Comparison of ENCODE assay signal across 19 cellular contexts in genomic region chr5:164306662-164307061, GRCh38.
DNase-seq lines count a peak whose midpoint lies in the region; ATAC-seq and TF ChIP-seq lines count a peak whose summit lies in the region.
"Had no signal": no experiment of that assay in that cellular context is flagged by ENCODE, and none has a peak within 500 bp of the region (broad histone marks: within the 10 kb centered on the region; RNA-seq: fewer than 3 reads in every experiment).

No MANE protein-coding gene starts in this region.

- H3K36me3 ChIP-seq in RWPE2 (ENCODE audit: low read depth) (no peaks in the 10 kb centered on the region), mesendoderm (ENCODE audit: control insufficient read depth, insufficient read depth, low read length) (no peaks in the 10 kb centered on the region), thyroid gland (no peaks in the 10 kb centered on the region)
- H3K36me3 ChIP-seq: BLaER1 treated with 17β-estradiol and CSF1 and Interleukin-3, amounts not matched to agents 10 nM and 100 nM; SJCRH30 had no signal

- H3K56ac ChIP-seq in mesendoderm (ENCODE audit: low read length): no peak overlapping the region

- H3K4me1 ChIP-seq in RWPE2 (ENCODE audit: insufficient read depth, poor library complexity, severe bottlenecking) (no peaks in the 10 kb centered on the region), mesendoderm (ENCODE audit: control insufficient read depth, low read depth, low read length) (no peaks in the 10 kb centered on the region), thyroid gland (no peaks in the 10 kb centered on the region)
- H3K4me1 ChIP-seq: A549, SJCRH30 had no signal

- POLR2A ChIA-PET in HEK293T (lab: Yijun Ruan, JAX): no interaction called here

- intact Hi-C loops in Calu3 (cut with micrococcal nuclease; ENCODE audit: unreplicated experiment) (no loop called here), thyroid gland (cut with DNase I) (no loop called here)

- H3K27ac ChIP-seq in RWPE2 (ENCODE audit: poor library complexity, severe bottlenecking) (no peak overlapping the region), mesendoderm (ENCODE audit: low read depth, low read length) (no peak overlapping the region), thyroid gland (no peak overlapping the region)
- H3K27ac ChIP-seq: A549; BLaER1 treated with 17β-estradiol and CSF1 and Interleukin-3, amounts not matched to agents 10 nM and 100 nM; SJCRH30 had no signal

- H4K5ac ChIP-seq in mesendoderm (ENCODE audit: low read length): no peak overlapping the region

- H2AK5ac ChIP-seq in mesendoderm (ENCODE audit: low read length): no peak overlapping the region

- no CpG with 5 or more reads among the region's 3 CpGs for WGBS in mesendoderm (ENCODE audit: extremely low coverage, insufficient coverage, low lambda C conversion rate)
- 85 to 89% methylated on average over 3 of the region's 3 CpGs for WGBS in thyroid gland, 2 donors

- no peak overlapping the region for H3K27ac Mint-ChIP-seq in Calu3 (ENCODE audit: unreplicated experiment)
- H3K27ac Mint-ChIP-seq: CD8-positive, alpha-beta T cell had no signal

- peaks cover 12% of the 10 kb centered on the region for H3K4me1 Mint-ChIP-seq in Calu3 (ENCODE audit: low read depth, unreplicated experiment)

- peak; percentile 23; the same call in 1 of the 3 replicates for ATAC-seq in RWPE2 (ENCODE audit: low read depth)
- ATAC-seq: A549; CD8-positive, alpha-beta T cell had no signal

- no peaks in the 10 kb centered on the region for H3K36me3 Mint-ChIP-seq in Calu3 (ENCODE audit: insufficient read depth, unreplicated experiment)
- H3K36me3 Mint-ChIP-seq: CD8-positive, alpha-beta T cell had no signal

- H3K9me3 Mint-ChIP-seq in Calu3 (ENCODE audit: low read depth, unreplicated experiment): no peaks in the 10 kb centered on the region

- in situ Hi-C loops in ACHN (cut with HindIII; ENCODE audit: low pct_ligation_motif_present, low pct_unique_long_range_greater_than_20kb, low sequenced_read_pairs): no loop called here

- no peak overlapping the region for H2BK5ac ChIP-seq in mesendoderm (ENCODE audit: low read length)

- H2BK15ac ChIP-seq in mesendoderm (replicated peaks; ENCODE audit: low read depth): no peak overlapping the region

- no peak overlapping the region for H3K4me3 Mint-ChIP-seq in Calu3 (ENCODE audit: low read depth, unreplicated experiment)
- H3K4me3 Mint-ChIP-seq: CD8-positive, alpha-beta T cell had no signal

- H3K27me3 ChIP-seq in RWPE2 (ENCODE audit: insufficient read depth, poor library complexity, severe bottlenecking): peaks cover 2% of the 10 kb centered on the region
- H3K27me3 ChIP-seq in mesendoderm (ENCODE audit: insufficient read depth, low read length, poor library complexity): no peaks in the 10 kb centered on the region
- no peaks in the 10 kb centered on the region for H3K27me3 ChIP-seq in thyroid gland
- H3K27me3 ChIP-seq: BLaER1 treated with 17β-estradiol and CSF1 and Interleukin-3, amounts not matched to agents 10 nM and 100 nM had no signal

- H3K4me3 ChIP-seq in RWPE2 (ENCODE audit: severe bottlenecking) (no peak overlapping the region), cardiac fibroblast (replicated peaks in 1 of 2; ENCODE audit: low read depth in 2 of 2, low read length in 2 of 2) (no peak overlapping the region), mesendoderm (ENCODE audit: low read length) (no peak overlapping the region), thyroid gland (replicated peaks in 1 of 3) (no peak overlapping the region)
- H3K4me3 ChIP-seq: A549; BLaER1 treated with 17β-estradiol and CSF1 and Interleukin-3, amounts not matched to agents 10 nM and 100 nM; SJCRH30 had no signal

- no peaks in the 10 kb centered on the region for H3K27me3 Mint-ChIP-seq in Calu3 (ENCODE audit: unreplicated experiment)

- H3K79me1 ChIP-seq in mesendoderm (ENCODE audit: low read length): no peaks in the 10 kb centered on the region

- H4K8ac ChIP-seq in mesendoderm (ENCODE audit: low read depth, low read length): no peak overlapping the region

- TF ChIP-seq CTCF in Calu3 (IDR thresholded peaks at IDR 0.05; ENCODE audit: unreplicated experiment): no peak
- no peak for TF ChIP-seq CTCF in RWPE2 (IDR thresholded peaks at IDR 0.05; ENCODE audit: poor library complexity, severe bottlenecking)
- TF ChIP-seq CTCF in cardiac fibroblast (IDR thresholded peaks at IDR 0.05; ENCODE audit: low read depth, low read length): no peak
- no peak for TF ChIP-seq CTCF in thyroid gland (IDR thresholded peaks at IDR 0.05)

- no peak overlapping the region for H3K4me2 ChIP-seq in mesendoderm (ENCODE audit: low read length)
- H3K4me2 ChIP-seq: A549; BLaER1 treated with 17β-estradiol and CSF1 and Interleukin-3, amounts not matched to agents 10 nM and 100 nM had no signal

- DNase-seq in Calu3: peak; percentile 4
- DNase-seq in RWPE2 (ENCODE audit: low spot score): no peak
- DNase-seq in cardiac fibroblast (ENCODE audit: low read depth in 2 of 2): peak; percentile 45 to 67
- DNase-seq in mesendoderm: peak; percentile 21
- no peak for DNase-seq in thyroid gland
- no peak for DNase-seq in activated gamma-delta T cell (lab: John Stamatoyannopoulos, UW)
- no peak for DNase-seq in HEK293T (ENCODE audit: extremely low spot score)
- DNase-seq in ACHN: no peak
- DNase-seq: CD8-positive, alpha-beta T cell; DMS53; EL; KBM-7; NCI-H1417 treated with DMSO at 0.1 percent for 48 hours; NCI-H187 treated with DMSO at 0.1 percent for 48 hours; NCI-H345; NCI-H524 treated with DMSO at 0.1 percent for 48 hours; SJCRH30 had no signal

- no peak overlapping the region for H3K9ac ChIP-seq in mesendoderm (ENCODE audit: low read length)
- H3K9ac ChIP-seq: BLaER1 treated with 17β-estradiol and CSF1 and Interleukin-3, amounts not matched to agents 10 nM and 100 nM had no signal

- no peak overlapping the region for H3K23ac ChIP-seq in mesendoderm (ENCODE audit: low read length)

- H3K79me2 ChIP-seq in mesendoderm (ENCODE audit: control insufficient read depth, insufficient read depth, low read length): no peaks in the 10 kb centered on the region

- no TSS peak for BruUV-seq in Calu3 (replicated peaks; lab: Mats Ljungman, UMichigan)

- H2BK120ac ChIP-seq in mesendoderm (ENCODE audit: low read depth, low read length): no peak overlapping the region

- H3K4ac ChIP-seq in mesendoderm (ENCODE audit: low read depth, low read length): no peak overlapping the region

- H3K9me3 ChIP-seq in RWPE2 (ENCODE audit: severe bottlenecking) (no peaks in the 10 kb centered on the region), thyroid gland (no peaks in the 10 kb centered on the region)
- H3K9me3 ChIP-seq: A549; BLaER1 treated with 17β-estradiol and CSF1 and Interleukin-3, amounts not matched to agents 10 nM and 100 nM; SJCRH30 had no signal

- CTCF ChIA-PET in Calu3 (lab: Charles Lee) (no interaction called here), HEK293T (lab: Yijun Ruan, JAX) (no interaction called here)

- no peak overlapping the region for H3K18ac ChIP-seq in mesendoderm (ENCODE audit: low read length)

- no peak for TF ChIP-seq POLR2A in thyroid gland (IDR thresholded peaks at IDR 0.05)

TF ChIP-seq in HEK293T, 16 proteins besides CTCF, POLR2A, EP300 and RAD21:
- TF ChIP-seq L3MBTL2 (conservative IDR thresholded peaks at IDR 0.05): no peak
- TF ChIP-seq ELF4 (IDR thresholded peaks at IDR 0.05): no peak
- TF ChIP-seq SP1 (IDR thresholded peaks at IDR 0.05): no peak
- TF ChIP-seq CTBP1 (IDR thresholded peaks at IDR 0.05; ENCODE audit: borderline replicate concordance): no peak
- TF ChIP-seq NFRKB (IDR thresholded peaks at IDR 0.05): no peak
- no peak for TF ChIP-seq TARDBP (IDR thresholded peaks at IDR 0.05)
- no peak for TF ChIP-seq HDGF (IDR thresholded peaks at IDR 0.05; ENCODE audit: borderline replicate concordance)
- TF ChIP-seq ARNT (IDR thresholded peaks at IDR 0.05): no peak
- TF ChIP-seq FOXK2 (IDR thresholded peaks at IDR 0.05): no peak
- TF ChIP-seq SUZ12 (IDR thresholded peaks at IDR 0.05): no peak
- TF ChIP-seq BHLHE40 (IDR thresholded peaks at IDR 0.05; ENCODE audit: borderline replicate concordance): no peak
- TF ChIP-seq PKNOX1 (IDR thresholded peaks at IDR 0.05): no peak
- TF ChIP-seq FOXA1 (IDR thresholded peaks at IDR 0.05): no peak
- no peak for TF ChIP-seq FOXM1 (IDR thresholded peaks at IDR 0.05; ENCODE audit: borderline replicate concordance)
- TF ChIP-seq LEF1 (IDR thresholded peaks at IDR 0.05; ENCODE audit: borderline replicate concordance): no peak
- TF ChIP-seq ZNF384 (IDR thresholded peaks at IDR 0.05): no peak

Comparison
In these comparisons a context has a peak if more than half of its experiments do, and no peak if none do; other contexts are left out.
1. DNase-seq: peak in Calu3 (single experiment), cardiac fibroblast (2 of 2) and mesendoderm (single experiment); none in RWPE2 (single experiment), thyroid gland (0 of 2), activated gamma-delta T cell (single experiment), HEK293T (single experiment) and ACHN (single experiment).